1 cellular context compared by ENCODE assay signal in the genomic region with DNA sequence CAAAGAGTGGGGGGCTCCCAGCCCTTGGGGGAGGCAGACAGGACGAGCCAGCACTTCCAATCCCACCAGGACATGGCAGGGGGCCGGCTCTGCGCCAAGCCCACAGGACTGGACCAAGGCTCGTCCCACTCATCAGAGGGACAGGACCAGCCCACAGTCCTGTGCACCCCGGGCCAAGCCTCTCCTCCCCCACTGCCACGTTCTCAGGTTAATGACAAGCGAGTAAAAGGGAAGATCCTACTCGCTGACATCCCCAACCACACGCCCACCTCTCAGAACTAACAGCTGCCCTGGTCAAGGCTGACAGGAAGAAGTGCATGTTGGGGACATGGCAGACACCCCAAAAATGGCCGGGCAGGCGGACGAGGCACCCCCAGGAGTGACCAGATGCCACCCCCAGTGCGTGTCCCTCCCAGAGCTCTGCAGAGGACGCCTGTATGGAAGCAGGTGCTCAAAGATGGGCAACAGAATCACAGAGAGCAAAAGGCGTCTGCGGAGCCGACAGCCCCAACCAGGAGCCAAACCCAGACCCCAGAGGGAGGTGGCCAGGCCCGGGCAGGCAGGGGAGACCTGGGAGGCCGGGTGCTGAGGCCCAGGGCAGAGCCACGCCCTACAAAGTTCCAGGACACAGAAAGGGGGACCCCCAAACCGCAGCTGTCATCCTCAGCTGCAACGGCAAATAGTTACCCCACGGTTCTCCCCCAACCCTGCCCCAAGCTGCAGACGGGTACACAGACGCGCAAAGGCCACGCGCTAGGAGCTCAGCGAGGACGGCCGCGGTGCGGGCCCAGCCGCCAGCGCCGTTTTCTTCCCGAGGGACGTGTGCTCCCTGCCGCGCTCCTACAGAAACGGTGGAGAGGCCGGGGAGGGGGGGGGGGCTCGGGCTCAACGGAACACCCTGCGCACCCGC.
A peak's percentile ranks its signal among the peaks of the same experiment; 100 is the strongest.
TF ChIP-seq lines count a peak whose summit lies in the region.

No MANE protein-coding gene starts in this region.

TF ChIP-seq in GM12878, 131 proteins besides CTCF, POLR2A, EP300 and RAD21 (continued from another document and continues in another):
- TF ChIP-seq KLF5 (IDR thresholded peaks at IDR 0.05; ENCODE audit: partially characterized antibody) (no peak), SKIL (IDR thresholded peaks at IDR 0.05; ENCODE audit: low read depth, poor library complexity, severe bottlenecking) (no peak), CBX3 (IDR thresholded peaks at IDR 0.05; ENCODE audit: borderline replicate concordance, low read depth) (no peak), CHD1 (IDR thresholded peaks at IDR 0.05; ENCODE audit: low read depth, low read length) (no peak), TAF1 (IDR thresholded peaks at IDR 0.05; ENCODE audit: borderline replicate concordance, low read depth, low read length) (no peak), MYB (IDR thresholded peaks at IDR 0.05; ENCODE audit: borderline replicate concordance, low read depth, low read length) (no peak), ASH2L (IDR thresholded peaks at IDR 0.05; ENCODE audit: borderline replicate concordance, low read depth) (no peak), SP1 (IDR thresholded peaks at IDR 0.05; ENCODE audit: low read depth, low read length) (no peak), HDGF (IDR thresholded peaks at IDR 0.05) (no peak), STAT1 (conservative IDR thresholded peaks at IDR 0.05) (no peak), FOXK2 (IDR thresholded peaks at IDR 0.05) (no peak), BACH1 (IDR thresholded peaks at IDR 0.05; ENCODE audit: borderline replicate concordance) (0 out of 2 replicates have a peak, but pooled peaks have one; percentile 19), CEBPB (IDR thresholded peaks at IDR 0.05; ENCODE audit: borderline replicate concordance in 1 of 2, low read depth in 2 of 2, low read length in 2 of 2) (no peak), ETV6 (conservative IDR thresholded peaks at IDR 0.05 in 1 of 2, IDR thresholded peaks at IDR 0.05 in 1 of 2; ENCODE audit: borderline replicate concordance in 1 of 2, low read depth in 1 of 2) (no peak), RB1 (IDR thresholded peaks at IDR 0.05; ENCODE audit: borderline replicate concordance) (no peak), YY1 (IDR thresholded peaks at IDR 0.05; ENCODE audit: low read depth, low read length) (peak; percentile 81), TCF7 (IDR thresholded peaks at IDR 0.05; ENCODE audit: borderline replicate concordance) (no peak), EGR1 (IDR thresholded peaks at IDR 0.05; ENCODE audit: borderline replicate concordance in 1 of 2, low read depth in 2 of 2, low read length in 2 of 2) (peak in 1 of 2 experiments; percentile 47; a peak in 1 of 3 replicates), MEF2B (IDR thresholded peaks at IDR 0.05; ENCODE audit: partially characterized antibody, poor library complexity, severe bottlenecking) (no peak), CBFB (IDR thresholded peaks at IDR 0.05; ENCODE audit: low read depth) (no peak; the same call in 1 of the 2 replicates), SPI1 (IDR thresholded peaks at IDR 0.05; ENCODE audit: borderline replicate concordance, insufficient read depth, low read depth, low read length) (no peak), USF1 (IDR thresholded peaks at IDR 0.05; ENCODE audit: borderline replicate concordance, extremely low read length, insufficient read depth, low read depth, low read length) (no peak), RUNX3 (IDR thresholded peaks at IDR 0.05; ENCODE audit: low read length) (peak; percentile 64), ATF7 (IDR thresholded peaks at IDR 0.05; ENCODE audit: low read depth) (no peak), BMI1 (IDR thresholded peaks at IDR 0.05; ENCODE audit: borderline replicate concordance) (no peak), NFIC (IDR thresholded peaks at IDR 0.05; ENCODE audit: low read depth, low read length) (no peak), ZNF622 (IDR thresholded peaks at IDR 0.05) (no peak), SREBF2 (IDR thresholded peaks at IDR 0.05; ENCODE audit: low read length) (no peak), DPF2 (IDR thresholded peaks at IDR 0.05) (no peak), PKNOX1 (IDR thresholded peaks at IDR 0.05) (peak; percentile 59; the same call in 1 of the 2 replicates), ZSCAN29 (IDR thresholded peaks at IDR 0.05) (no peak), E2F4 (IDR thresholded peaks at IDR 0.05; ENCODE audit: low read depth, low read length) (no peak), PAX8 (IDR thresholded peaks at IDR 0.05) (no peak)
- TF ChIP-seq, protein P1, sequence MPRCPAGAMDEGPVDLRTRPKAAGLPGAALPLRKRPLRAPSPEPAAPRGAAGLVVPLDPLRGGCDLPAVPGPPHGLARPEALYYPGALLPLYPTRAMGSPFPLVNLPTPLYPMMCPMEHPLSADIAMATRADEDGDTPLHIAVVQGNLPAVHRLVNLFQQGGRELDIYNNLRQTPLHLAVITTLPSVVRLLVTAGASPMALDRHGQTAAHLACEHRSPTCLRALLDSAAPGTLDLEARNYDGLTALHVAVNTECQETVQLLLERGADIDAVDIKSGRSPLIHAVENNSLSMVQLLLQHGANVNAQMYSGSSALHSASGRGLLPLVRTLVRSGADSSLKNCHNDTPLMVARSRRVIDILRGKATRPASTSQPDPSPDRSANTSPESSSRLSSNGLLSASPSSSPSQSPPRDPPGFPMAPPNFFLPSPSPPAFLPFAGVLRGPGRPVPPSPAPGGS (IDR thresholded peaks at IDR 0.05; ENCODE audit: borderline replicate concordance, insufficient read depth, low read depth, low read length, poor library complexity, severe bottlenecking), result no peak
- TF ChIP-seq, protein P2, sequence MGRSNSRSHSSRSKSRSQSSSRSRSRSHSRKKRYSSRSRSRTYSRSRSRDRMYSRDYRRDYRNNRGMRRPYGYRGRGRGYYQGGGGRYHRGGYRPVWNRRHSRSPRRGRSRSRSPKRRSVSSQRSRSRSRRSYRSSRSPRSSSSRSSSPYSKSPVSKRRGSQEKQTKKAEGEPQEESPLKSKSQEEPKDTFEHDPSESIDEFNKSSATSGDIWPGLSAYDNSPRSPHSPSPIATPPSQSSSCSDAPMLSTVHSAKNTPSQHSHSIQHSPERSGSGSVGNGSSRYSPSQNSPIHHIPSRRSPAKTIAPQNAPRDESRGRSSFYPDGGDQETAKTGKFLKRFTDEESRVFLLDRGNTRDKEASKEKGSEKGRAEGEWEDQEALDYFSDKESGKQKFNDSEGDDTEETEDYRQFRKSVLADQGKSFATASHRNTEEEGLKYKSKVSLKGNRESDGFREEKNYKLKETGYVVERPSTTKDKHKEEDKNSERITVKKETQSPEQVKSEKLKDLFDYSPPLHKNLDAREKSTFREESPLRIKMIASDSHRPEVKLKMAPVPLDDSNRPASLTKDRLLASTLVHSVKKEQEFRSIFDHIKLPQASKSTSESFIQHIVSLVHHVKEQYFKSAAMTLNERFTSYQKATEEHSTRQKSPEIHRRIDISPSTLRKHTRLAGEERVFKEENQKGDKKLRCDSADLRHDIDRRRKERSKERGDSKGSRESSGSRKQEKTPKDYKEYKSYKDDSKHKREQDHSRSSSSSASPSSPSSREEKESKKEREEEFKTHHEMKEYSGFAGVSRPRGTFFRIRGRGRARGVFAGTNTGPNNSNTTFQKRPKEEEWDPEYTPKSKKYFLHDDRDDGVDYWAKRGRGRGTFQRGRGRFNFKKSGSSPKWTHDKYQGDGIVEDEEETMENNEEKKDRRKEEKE (IDR thresholded peaks at IDR 0.05), result no peak
- TF ChIP-seq, protein P3, sequence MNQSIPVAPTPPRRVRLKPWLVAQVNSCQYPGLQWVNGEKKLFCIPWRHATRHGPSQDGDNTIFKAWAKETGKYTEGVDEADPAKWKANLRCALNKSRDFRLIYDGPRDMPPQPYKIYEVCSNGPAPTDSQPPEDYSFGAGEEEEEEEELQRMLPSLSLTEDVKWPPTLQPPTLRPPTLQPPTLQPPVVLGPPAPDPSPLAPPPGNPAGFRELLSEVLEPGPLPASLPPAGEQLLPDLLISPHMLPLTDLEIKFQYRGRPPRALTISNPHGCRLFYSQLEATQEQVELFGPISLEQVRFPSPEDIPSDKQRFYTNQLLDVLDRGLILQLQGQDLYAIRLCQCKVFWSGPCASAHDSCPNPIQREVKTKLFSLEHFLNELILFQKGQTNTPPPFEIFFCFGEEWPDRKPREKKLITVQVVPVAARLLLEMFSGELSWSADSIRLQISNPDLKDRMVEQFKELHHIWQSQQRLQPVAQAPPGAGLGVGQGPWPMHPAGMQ (IDR thresholded peaks at IDR 0.05; ENCODE audit: borderline replicate concordance), result no peak
- TF ChIP-seq, protein P4, sequence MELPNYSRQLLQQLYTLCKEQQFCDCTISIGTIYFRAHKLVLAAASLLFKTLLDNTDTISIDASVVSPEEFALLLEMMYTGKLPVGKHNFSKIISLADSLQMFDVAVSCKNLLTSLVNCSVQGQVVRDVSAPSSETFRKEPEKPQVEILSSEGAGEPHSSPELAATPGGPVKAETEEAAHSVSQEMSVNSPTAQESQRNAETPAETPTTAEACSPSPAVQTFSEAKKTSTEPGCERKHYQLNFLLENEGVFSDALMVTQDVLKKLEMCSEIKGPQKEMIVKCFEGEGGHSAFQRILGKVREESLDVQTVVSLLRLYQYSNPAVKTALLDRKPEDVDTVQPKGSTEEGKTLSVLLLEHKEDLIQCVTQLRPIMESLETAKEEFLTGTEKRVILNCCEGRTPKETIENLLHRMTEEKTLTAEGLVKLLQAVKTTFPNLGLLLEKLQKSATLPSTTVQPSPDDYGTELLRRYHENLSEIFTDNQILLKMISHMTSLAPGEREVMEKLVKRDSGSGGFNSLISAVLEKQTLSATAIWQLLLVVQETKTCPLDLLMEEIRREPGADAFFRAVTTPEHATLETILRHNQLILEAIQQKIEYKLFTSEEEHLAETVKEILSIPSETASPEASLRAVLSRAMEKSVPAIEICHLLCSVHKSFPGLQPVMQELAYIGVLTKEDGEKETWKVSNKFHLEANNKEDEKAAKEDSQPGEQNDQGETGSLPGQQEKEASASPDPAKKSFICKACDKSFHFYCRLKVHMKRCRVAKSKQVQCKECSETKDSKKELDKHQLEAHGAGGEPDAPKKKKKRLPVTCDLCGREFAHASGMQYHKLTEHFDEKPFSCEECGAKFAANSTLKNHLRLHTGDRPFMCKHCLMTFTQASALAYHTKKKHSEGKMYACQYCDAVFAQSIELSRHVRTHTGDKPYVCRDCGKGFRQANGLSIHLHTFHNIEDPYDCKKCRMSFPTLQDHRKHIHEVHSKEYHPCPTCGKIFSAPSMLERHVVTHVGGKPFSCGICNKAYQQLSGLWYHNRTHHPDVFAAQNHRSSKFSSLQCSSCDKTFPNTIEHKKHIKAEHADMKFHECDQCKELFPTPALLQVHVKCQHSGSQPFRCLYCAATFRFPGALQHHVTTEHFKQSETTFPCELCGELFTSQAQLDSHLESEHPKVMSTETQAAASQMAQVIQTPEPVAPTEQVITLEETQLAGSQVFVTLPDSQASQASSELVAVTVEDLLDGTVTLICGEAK (IDR thresholded peaks at IDR 0.05; ENCODE audit: borderline replicate concordance), result no peak
- TF ChIP-seq, protein P5, sequence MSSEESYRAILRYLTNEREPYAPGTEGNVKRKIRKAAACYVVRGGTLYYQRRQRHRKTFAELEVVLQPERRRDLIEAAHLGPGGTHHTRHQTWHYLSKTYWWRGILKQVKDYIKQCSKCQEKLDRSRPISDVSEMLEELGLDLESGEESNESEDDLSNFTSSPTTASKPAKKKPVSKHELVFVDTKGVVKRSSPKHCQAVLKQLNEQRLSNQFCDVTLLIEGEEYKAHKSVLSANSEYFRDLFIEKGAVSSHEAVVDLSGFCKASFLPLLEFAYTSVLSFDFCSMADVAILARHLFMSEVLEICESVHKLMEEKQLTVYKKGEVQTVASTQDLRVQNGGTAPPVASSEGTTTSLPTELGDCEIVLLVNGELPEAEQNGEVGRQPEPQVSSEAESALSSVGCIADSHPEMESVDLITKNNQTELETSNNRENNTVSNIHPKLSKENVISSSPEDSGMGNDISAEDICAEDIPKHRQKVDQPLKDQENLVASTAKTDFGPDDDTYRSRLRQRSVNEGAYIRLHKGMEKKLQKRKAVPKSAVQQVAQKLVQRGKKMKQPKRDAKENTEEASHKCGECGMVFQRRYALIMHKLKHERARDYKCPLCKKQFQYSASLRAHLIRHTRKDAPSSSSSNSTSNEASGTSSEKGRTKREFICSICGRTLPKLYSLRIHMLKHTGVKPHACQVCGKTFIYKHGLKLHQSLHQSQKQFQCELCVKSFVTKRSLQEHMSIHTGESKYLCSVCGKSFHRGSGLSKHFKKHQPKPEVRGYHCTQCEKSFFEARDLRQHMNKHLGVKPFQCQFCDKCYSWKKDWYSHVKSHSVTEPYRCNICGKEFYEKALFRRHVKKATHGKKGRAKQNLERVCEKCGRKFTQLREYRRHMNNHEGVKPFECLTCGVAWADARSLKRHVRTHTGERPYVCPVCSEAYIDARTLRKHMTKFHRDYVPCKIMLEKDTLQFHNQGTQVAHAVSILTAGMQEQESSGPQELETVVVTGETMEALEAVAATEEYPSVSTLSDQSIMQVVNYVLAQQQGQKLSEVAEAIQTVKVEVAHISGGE (CRISPR knock-in tag; IDR thresholded peaks at IDR 0.05), result no peak
